In the genomic region with DNA sequence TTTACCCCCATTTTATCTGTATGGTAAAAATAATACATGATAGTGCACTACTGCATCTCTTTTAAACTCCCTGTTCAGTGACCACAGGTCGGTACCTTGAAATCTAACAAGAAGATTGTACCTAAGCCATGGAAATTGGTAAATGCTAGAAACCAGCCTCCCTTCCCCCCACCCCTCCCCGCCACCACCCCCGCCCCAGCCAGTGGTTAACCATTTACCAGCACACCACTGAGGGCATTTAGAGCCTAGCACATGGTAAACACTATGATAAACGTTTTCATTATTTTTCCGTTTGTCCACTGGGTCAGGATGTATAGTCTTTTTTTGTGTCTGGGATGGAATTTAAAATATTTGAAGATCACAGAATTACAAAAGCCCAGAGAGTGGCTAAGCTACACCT, we compare ENCODE assay signal across 7 cellular contexts. TPM values are rescaled to one million over a fixed set of nuclear protein-coding genes. Genes with fewer than 3 reads are reported as not detected.
A peak's percentile ranks its signal among the peaks of the same experiment; 100 is the strongest.
DNase-seq lines count a peak whose midpoint lies in the region; ATAC-seq and TF ChIP-seq lines count a peak whose summit lies in the region.

No MANE protein-coding gene starts in this region.

- no peaks in the 10 kb centered on the region for H3K79me1 ChIP-seq in H9 (ENCODE audit: insufficient read depth, low read depth, low read length, poor library complexity, severe bottlenecking)

- no peak overlapping the region for H2BK20ac ChIP-seq in H9 (ENCODE audit: low read depth, low read length, poor library complexity, severe bottlenecking)

- no peak overlapping the region for H3K56ac ChIP-seq in H9 (ENCODE audit: insufficient read length, low read depth, low read length)

- peaks cover 39% of the 10 kb centered on the region for H3K9me3 ChIP-seq in H9 (ENCODE audit: control insufficient read depth, low read depth, low read length)
- H3K9me3 ChIP-seq in SJSA1 (replicated peaks) = no peaks in the 10 kb centered on the region
- no peaks in the 10 kb centered on the region for H3K9me3 ChIP-seq in skeletal muscle satellite cell (replicated peaks; ENCODE audit: low read length)

- H3K36me3 Mint-ChIP-seq in H9 (ENCODE audit: insufficient read depth in 1 of 3, low read depth in 3 of 3) = peaks cover 22 to 35% (median 22%) of the 10 kb centered on the region in 3 experiments

- ATAC-seq in GM21515 (IDR thresholded peaks at IDR 0.05; ENCODE audit: unreplicated experiment) = no peak

- peaks cover 3% of the 10 kb centered on the region; the same call in 1 of the 2 replicates for H3K79me2 ChIP-seq in H9 (ENCODE audit: insufficient read depth, low read length)

- no peak overlapping the region for H2BK120ac ChIP-seq in H9 (ENCODE audit: low read depth, low read length, poor library complexity, severe bottlenecking)

- no peak overlapping the region for H2BK15ac ChIP-seq in H9 (ENCODE audit: low read depth, low read length)

- no peak overlapping the region for H3K27ac ChIP-seq in H9 (ENCODE audit: insufficient read length, low read depth, low read length)
- H3K27ac ChIP-seq in SJSA1 = peak overlapping the region; percentile 88

- H3K14ac ChIP-seq in H9 (ENCODE audit: insufficient read depth, low read length) = no peak overlapping the region

- H3K23me2 ChIP-seq in H9 (ENCODE audit: insufficient read length, low read depth, low read length, poor library complexity, severe bottlenecking) = no peaks in the 10 kb centered on the region

- H3K9me3 Mint-ChIP-seq in H9 = peaks cover 75 to 84% of the 10 kb centered on the region in 2 experiments

- peak overlapping the region; percentile 83 for H3K4me2 ChIP-seq in H9 (ENCODE audit: insufficient read depth, insufficient read length, low read length)
- H3K4me2 ChIP-seq in skeletal muscle satellite cell (ENCODE audit: low read length) = peak overlapping the region; percentile 91

- no peak overlapping the region for H3K18ac ChIP-seq in H9 (ENCODE audit: insufficient read length, low read depth, low read length)

- H3K36me3 ChIP-seq in SJSA1 (peaks cover 12% of the 10 kb centered on the region; the same call in 1 of the 2 replicates), skeletal muscle satellite cell (ENCODE audit: insufficient read depth, low read length) (peaks cover 16% of the 10 kb centered on the region)

- H3K4me1 Mint-ChIP-seq in H9 = peaks cover 23 to 34% of the 10 kb centered on the region in 2 experiments

- no peak overlapping the region for H4K91ac ChIP-seq in H9 (ENCODE audit: insufficient read length, low read depth, low read length)

- DNase-seq in H9 (no peak), SJSA1 (ENCODE audit: low read depth in 1 of 2, low spot score in 2 of 2) (no peak), fibroblast of pulmonary artery (ENCODE audit: low read depth) (no peak), cortex of kidney (lab: John Stamatoyannopoulos, UW) (no peak), globus pallidus (ENCODE audit: low spot score) (no peak)

- no peaks in the 10 kb centered on the region for H4K20me1 ChIP-seq in H9 (ENCODE audit: control insufficient read depth, insufficient read depth, insufficient read length)

- no peaks in the 10 kb centered on the region for H3K27me3 ChIP-seq in H9 (ENCODE audit: insufficient read depth, low read length)
- no peaks in the 10 kb centered on the region for H3K27me3 ChIP-seq in SJSA1 (replicated peaks)
- no peaks in the 10 kb centered on the region for H3K27me3 ChIP-seq in skeletal muscle satellite cell (ENCODE audit: control insufficient read depth, insufficient read depth, low read length)

- H4K5ac ChIP-seq in H9 (ENCODE audit: insufficient read length, low read depth, low read length) = no peak overlapping the region

- H3K4me1 ChIP-seq in H9 (ENCODE audit: insufficient read depth, low read length) (no peaks in the 10 kb centered on the region; the same call in 1 of the 2 replicates), SJSA1 (replicated peaks) (peaks cover 8% of the 10 kb centered on the region; the same call in 1 of the 2 replicates), skeletal muscle satellite cell (ENCODE audit: control insufficient read depth, insufficient read depth, low read length) (peaks cover 14% of the 10 kb centered on the region)

- TF ChIP-seq CTCF in H9 (conservative IDR thresholded peaks at IDR 0.05) (no peak), fibroblast of pulmonary artery (IDR thresholded peaks at IDR 0.05; ENCODE audit: low read length, missing control alignments) (no peak)

- H3K4me3 Mint-ChIP-seq in H9 = peak overlapping the region; percentile 82 to 89

- no peak overlapping the region for H2AFZ ChIP-seq in H9 (ENCODE audit: low read length)

- peak overlapping the region; percentile 83 for H3K4me3 ChIP-seq in SJSA1
- peak overlapping the region; percentile 79 for H3K4me3 ChIP-seq in fibroblast of pulmonary artery (replicated peaks; ENCODE audit: low read depth, low read length)
- H3K4me3 ChIP-seq in skeletal muscle satellite cell (ENCODE audit: low read length) = peak overlapping the region; percentile 96

- peak overlapping the region in 1 of 3 experiments; percentile 38; a peak in 2 of 7 replicates for H3K27ac Mint-ChIP-seq in H9

- H2BK5ac ChIP-seq in H9 (ENCODE audit: insufficient read length, low read length) = no peak overlapping the region

- H2AK5ac ChIP-seq in H9 (ENCODE audit: insufficient read length, low read length) = no peak overlapping the region

- H2BK12ac ChIP-seq in H9 (ENCODE audit: insufficient read length, low read depth, low read length) = no peak overlapping the region

- WGBS in H9 (ENCODE audit: extremely low coverage, insufficient read length, low lambda C conversion rate) = no CpG with 5 or more reads among the region's 5 CpGs

- no peak overlapping the region for H3K4ac ChIP-seq in H9 (ENCODE audit: low read depth, low read length)

- peak overlapping the region; percentile 47 for H3K9ac ChIP-seq in H9 (ENCODE audit: extremely low read depth, insufficient read length, low read length)
- peak overlapping the region; percentile 99 for H3K9ac ChIP-seq in skeletal muscle satellite cell (ENCODE audit: low read depth, low read length)

- H3K23ac ChIP-seq in H9 (ENCODE audit: insufficient read length, low read depth, low read length) = no peak overlapping the region

- H4K8ac ChIP-seq in H9 (replicated peaks; ENCODE audit: insufficient read length, low read depth, low read length) = no peak overlapping the region

- peaks cover 2% of the 10 kb centered on the region; the same call in 1 of the 2 replicates for H3K27me3 Mint-ChIP-seq in H9 (ENCODE audit: low read depth)

- no peak overlapping the region for H3T11ph ChIP-seq in H9 (ENCODE audit: low read length)

RNA-seq across cellular contexts. Expression of a gene that starts 0.7 kb away (rescaled TPM):
- 49.4 and 52.8 TPM in 2 replicates for total RNA-seq in H9 (2021)
- total RNA-seq in SJSA1 (2014; rRNA removed; shearing (Covaris generic)) = 67.5 and 122 TPM in 2 replicates
- total RNA-seq in skeletal muscle satellite cell (2012; rRNA removed) = 118 and 124 TPM in 2 replicates

RNA-seq across cellular contexts. Expression of a gene that starts 5.2 kb away (rescaled TPM):
- 25.1 and 28.3 TPM in 2 replicates for total RNA-seq in H9 (2021)
- 0.16 TPM in 1 of 2 replicates, not detected in the other for total RNA-seq in SJSA1 (2014; rRNA removed; shearing (Covaris generic))
- 96.1 and 181 TPM in 2 replicates for total RNA-seq in skeletal muscle satellite cell (2012; rRNA removed)

RNA-seq across cellular contexts. Expression of a gene that starts 33.5 kb away (rescaled TPM):
- 12.6 and 13.2 TPM in 2 replicates for total RNA-seq in H9 (2021)
- 13.3 and 25.2 TPM in 2 replicates for total RNA-seq in SJSA1 (2014; rRNA removed; shearing (Covaris generic))
- total RNA-seq in skeletal muscle satellite cell (2012; rRNA removed) = 33.4 and 36.0 TPM in 2 replicates

RNA-seq across cellular contexts. Expression of a gene that starts 46.3 kb away (rescaled TPM):
- total RNA-seq in H9 (2021) = 117 and 124 TPM in 2 replicates
- 76.1 and 101 TPM in 2 replicates for total RNA-seq in SJSA1 (2014; rRNA removed; shearing (Covaris generic))
- 70.2 and 82.6 TPM in 2 replicates for total RNA-seq in skeletal muscle satellite cell (2012; rRNA removed)

Comparison
In these comparisons a context has a peak if more than half of its experiments do, and no peak if none do; other contexts are left out.
1. RNA of a gene that starts 5.2 kb away (total RNA-seq): 25.1 to 28.3 TPM in H9; 0.16 TPM in SJSA1; every median in the first group is over 10 times any median in the second.
2. Peak in every context shown above with its lines, with median percentiles within 50 percentile points of each other: H3K4me3 ChIP-seq.